Comparison of ENCODE assay signal across 2 cellular contexts in the genomic region with DNA sequence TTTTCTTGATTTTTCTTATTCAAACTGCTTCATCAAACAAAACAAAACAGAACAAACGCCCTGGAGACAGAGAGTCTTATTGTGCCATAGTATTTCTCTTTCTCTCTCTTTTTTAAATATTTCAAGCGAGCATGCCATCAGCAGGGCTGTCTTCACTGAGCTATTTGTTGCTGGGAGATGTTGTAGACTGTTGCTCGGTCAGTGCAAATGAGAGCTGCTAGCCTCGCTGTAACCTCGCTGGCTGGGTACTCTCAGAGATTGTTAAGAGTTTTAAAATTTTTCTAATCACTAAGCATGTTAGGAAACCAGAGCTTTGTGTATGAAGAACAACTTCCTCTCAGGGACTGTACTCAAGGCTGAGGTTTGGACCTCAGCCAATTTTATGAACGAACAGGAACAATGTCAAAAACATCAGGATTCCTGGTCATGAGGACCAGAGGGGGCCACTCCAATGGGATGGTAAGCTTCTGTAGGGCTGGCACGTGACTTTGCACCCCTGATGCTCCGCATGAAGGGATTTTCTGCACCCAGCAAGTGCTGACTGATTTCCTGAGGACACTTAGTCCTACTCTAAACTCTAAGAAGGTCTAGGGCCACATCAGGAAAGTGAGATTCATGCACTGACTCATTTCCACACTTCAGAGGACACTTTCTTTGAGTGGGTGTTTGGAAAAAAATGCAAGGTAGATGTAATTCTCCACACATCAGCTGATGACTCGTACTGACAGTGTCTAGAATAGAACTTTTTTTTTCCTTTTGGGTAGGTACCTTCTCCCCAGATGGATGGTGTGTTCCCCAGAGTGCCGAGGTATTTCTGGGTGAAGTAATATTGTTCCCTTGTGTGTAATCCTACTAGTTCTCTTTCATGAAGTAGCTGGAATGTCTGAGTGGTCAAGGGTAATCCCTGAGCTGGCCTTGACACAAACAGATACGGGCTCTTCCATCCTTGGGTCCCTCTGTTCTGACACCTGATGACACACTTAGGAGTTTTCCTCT.
A peak's percentile ranks its signal among the peaks of the same experiment; 100 is the strongest.
TF ChIP-seq lines count a peak whose summit lies in the region.

No MANE protein-coding gene starts in this region.

TF ChIP-seq in SK-N-SH, 30 proteins besides CTCF, POLR2A, EP300 and RAD21:
- TF ChIP-seq, protein P1, sequence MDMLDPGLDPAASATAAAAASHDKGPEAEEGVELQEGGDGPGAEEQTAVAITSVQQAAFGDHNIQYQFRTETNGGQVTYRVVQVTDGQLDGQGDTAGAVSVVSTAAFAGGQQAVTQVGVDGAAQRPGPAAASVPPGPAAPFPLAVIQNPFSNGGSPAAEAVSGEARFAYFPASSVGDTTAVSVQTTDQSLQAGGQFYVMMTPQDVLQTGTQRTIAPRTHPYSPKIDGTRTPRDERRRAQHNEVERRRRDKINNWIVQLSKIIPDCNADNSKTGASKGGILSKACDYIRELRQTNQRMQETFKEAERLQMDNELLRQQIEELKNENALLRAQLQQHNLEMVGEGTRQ (IDR thresholded peaks at IDR 0.05; ENCODE audit: borderline replicate concordance, low read depth, low read length), result no peak
- TF ChIP-seq MAX (IDR thresholded peaks at IDR 0.05; ENCODE audit: low read depth), result peak; percentile 35; the same call in 1 of the 2 replicates
- TF ChIP-seq GATA2 (CRISPR knock-in tag; IDR thresholded peaks at IDR 0.05), result no peak
- peak; percentile 23; the same call in 1 of the 2 replicates for TF ChIP-seq FOSL2 (IDR thresholded peaks at IDR 0.05; ENCODE audit: borderline replicate concordance, low read depth)
- no peak for TF ChIP-seq SMC3 (IDR thresholded peaks at IDR 0.05; ENCODE audit: low read depth, low read length)
- TF ChIP-seq, protein P2, sequence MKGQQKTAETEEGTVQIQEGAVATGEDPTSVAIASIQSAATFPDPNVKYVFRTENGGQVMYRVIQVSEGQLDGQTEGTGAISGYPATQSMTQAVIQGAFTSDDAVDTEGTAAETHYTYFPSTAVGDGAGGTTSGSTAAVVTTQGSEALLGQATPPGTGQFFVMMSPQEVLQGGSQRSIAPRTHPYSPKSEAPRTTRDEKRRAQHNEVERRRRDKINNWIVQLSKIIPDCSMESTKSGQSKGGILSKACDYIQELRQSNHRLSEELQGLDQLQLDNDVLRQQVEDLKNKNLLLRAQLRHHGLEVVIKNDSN (IDR thresholded peaks at IDR 0.05; ENCODE audit: borderline replicate concordance, low read depth), result peak; percentile 44; the same call in 1 of the 2 replicates
- peak; percentile 17; the same call in 1 of the 2 replicates for TF ChIP-seq JUND (IDR thresholded peaks at IDR 0.05)
- TF ChIP-seq, protein P3, sequence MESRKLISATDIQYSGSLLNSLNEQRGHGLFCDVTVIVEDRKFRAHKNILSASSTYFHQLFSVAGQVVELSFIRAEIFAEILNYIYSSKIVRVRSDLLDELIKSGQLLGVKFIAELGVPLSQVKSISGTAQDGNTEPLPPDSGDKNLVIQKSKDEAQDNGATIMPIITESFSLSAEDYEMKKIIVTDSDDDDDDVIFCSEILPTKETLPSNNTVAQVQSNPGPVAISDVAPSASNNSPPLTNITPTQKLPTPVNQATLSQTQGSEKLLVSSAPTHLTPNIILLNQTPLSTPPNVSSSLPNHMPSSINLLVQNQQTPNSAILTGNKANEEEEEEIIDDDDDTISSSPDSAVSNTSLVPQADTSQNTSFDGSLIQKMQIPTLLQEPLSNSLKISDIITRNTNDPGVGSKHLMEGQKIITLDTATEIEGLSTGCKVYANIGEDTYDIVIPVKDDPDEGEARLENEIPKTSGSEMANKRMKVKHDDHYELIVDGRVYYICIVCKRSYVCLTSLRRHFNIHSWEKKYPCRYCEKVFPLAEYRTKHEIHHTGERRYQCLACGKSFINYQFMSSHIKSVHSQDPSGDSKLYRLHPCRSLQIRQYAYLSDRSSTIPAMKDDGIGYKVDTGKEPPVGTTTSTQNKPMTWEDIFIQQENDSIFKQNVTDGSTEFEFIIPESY (IDR thresholded peaks at IDR 0.05; ENCODE audit: borderline replicate concordance, low read depth), result no peak
- TF ChIP-seq ELF1 (IDR thresholded peaks at IDR 0.05), result no peak
- TF ChIP-seq NFIC (IDR thresholded peaks at IDR 0.05; ENCODE audit: borderline replicate concordance), result peak; percentile 73
- TF ChIP-seq TCF12 (IDR thresholded peaks at IDR 0.05), result peak; percentile 18
TF ChIP-seq in SK-N-SH: peak in this region for 6.

TF ChIP-seq in GM12878, 131 proteins besides CTCF, POLR2A, EP300 and RAD21 (continues in another document):
- no peak for TF ChIP-seq HDGF (IDR thresholded peaks at IDR 0.05)
- TF ChIP-seq PML (IDR thresholded peaks at IDR 0.05; ENCODE audit: low read length), result 0 out of 2 replicates have a peak, but pooled peaks have one; percentile 45
- TF ChIP-seq MYB (IDR thresholded peaks at IDR 0.05; ENCODE audit: borderline replicate concordance, low read depth, low read length), result no peak
- TF ChIP-seq, protein P4, sequence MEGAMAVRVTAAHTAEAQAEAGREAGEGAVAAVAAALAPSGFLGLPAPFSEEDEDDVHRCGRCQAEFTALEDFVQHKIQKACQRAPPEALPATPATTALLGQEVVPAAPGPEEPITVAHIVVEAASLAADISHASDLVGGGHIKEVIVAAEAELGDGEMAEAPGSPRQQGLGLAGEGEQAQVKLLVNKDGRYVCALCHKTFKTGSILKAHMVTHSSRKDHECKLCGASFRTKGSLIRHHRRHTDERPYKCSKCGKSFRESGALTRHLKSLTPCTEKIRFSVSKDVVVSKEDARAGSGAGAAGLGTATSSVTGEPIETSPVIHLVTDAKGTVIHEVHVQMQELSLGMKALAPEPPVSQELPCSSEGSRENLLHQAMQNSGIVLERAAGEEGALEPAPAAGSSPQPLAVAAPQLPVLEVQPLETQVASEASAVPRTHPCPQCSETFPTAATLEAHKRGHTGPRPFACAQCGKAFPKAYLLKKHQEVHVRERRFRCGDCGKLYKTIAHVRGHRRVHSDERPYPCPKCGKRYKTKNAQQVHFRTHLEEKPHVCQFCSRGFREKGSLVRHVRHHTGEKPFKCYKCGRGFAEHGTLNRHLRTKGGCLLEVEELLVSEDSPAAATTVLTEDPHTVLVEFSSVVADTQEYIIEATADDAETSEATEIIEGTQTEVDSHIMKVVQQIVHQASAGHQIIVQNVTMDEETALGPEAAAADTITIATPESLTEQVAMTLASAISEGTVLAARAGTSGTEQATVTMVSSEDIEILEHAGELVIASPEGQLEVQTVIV (IDR thresholded peaks at IDR 0.05; ENCODE audit: borderline replicate concordance, partially characterized antibody), result no peak
- TF ChIP-seq MTA3 (IDR thresholded peaks at IDR 0.05; ENCODE audit: borderline replicate concordance, low read length), result no peak; the same call in 1 of the 2 replicates
- TF ChIP-seq CEBPB (IDR thresholded peaks at IDR 0.05; ENCODE audit: borderline replicate concordance in 1 of 2, low read depth in 2 of 2, low read length in 2 of 2), result no peak
- TF ChIP-seq SMAD1 (IDR thresholded peaks at IDR 0.05; ENCODE audit: low read depth, partially characterized antibody), result peak; percentile 97
- no peak for TF ChIP-seq RFX5 (IDR thresholded peaks at IDR 0.05; ENCODE audit: low read depth, low read length)
- peak; percentile 76; the same call in 1 of the 2 replicates for TF ChIP-seq BMI1 (IDR thresholded peaks at IDR 0.05; ENCODE audit: borderline replicate concordance)
- peak; percentile 79 for TF ChIP-seq NFIC (IDR thresholded peaks at IDR 0.05; ENCODE audit: low read depth, low read length)
- TF ChIP-seq POLR2AphosphoS5 (IDR thresholded peaks at IDR 0.05; ENCODE audit: low read length), result peak; percentile 54; the same call in 1 of the 2 replicates
- TF ChIP-seq ATF7 (IDR thresholded peaks at IDR 0.05; ENCODE audit: low read depth), result peak; percentile 95
- no peak for TF ChIP-seq SMC3 (IDR thresholded peaks at IDR 0.05; ENCODE audit: borderline replicate concordance, low read length)
- TF ChIP-seq MAX (IDR thresholded peaks at IDR 0.05; ENCODE audit: low read depth, low read length), result no peak
- TF ChIP-seq, protein P5, sequence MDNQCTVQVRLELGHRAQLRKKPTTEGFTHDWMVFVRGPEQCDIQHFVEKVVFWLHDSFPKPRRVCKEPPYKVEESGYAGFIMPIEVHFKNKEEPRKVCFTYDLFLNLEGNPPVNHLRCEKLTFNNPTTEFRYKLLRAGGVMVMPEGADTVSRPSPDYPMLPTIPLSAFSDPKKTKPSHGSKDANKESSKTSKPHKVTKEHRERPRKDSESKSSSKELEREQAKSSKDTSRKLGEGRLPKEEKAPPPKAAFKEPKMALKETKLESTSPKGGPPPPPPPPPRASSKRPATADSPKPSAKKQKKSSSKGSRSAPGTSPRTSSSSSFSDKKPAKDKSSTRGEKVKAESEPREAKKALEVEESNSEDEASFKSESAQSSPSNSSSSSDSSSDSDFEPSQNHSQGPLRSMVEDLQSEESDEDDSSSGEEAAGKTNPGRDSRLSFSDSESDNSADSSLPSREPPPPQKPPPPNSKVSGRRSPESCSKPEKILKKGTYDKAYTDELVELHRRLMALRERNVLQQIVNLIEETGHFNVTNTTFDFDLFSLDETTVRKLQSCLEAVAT (IDR thresholded peaks at IDR 0.05), result peak; percentile 83
- TF ChIP-seq, protein P6, sequence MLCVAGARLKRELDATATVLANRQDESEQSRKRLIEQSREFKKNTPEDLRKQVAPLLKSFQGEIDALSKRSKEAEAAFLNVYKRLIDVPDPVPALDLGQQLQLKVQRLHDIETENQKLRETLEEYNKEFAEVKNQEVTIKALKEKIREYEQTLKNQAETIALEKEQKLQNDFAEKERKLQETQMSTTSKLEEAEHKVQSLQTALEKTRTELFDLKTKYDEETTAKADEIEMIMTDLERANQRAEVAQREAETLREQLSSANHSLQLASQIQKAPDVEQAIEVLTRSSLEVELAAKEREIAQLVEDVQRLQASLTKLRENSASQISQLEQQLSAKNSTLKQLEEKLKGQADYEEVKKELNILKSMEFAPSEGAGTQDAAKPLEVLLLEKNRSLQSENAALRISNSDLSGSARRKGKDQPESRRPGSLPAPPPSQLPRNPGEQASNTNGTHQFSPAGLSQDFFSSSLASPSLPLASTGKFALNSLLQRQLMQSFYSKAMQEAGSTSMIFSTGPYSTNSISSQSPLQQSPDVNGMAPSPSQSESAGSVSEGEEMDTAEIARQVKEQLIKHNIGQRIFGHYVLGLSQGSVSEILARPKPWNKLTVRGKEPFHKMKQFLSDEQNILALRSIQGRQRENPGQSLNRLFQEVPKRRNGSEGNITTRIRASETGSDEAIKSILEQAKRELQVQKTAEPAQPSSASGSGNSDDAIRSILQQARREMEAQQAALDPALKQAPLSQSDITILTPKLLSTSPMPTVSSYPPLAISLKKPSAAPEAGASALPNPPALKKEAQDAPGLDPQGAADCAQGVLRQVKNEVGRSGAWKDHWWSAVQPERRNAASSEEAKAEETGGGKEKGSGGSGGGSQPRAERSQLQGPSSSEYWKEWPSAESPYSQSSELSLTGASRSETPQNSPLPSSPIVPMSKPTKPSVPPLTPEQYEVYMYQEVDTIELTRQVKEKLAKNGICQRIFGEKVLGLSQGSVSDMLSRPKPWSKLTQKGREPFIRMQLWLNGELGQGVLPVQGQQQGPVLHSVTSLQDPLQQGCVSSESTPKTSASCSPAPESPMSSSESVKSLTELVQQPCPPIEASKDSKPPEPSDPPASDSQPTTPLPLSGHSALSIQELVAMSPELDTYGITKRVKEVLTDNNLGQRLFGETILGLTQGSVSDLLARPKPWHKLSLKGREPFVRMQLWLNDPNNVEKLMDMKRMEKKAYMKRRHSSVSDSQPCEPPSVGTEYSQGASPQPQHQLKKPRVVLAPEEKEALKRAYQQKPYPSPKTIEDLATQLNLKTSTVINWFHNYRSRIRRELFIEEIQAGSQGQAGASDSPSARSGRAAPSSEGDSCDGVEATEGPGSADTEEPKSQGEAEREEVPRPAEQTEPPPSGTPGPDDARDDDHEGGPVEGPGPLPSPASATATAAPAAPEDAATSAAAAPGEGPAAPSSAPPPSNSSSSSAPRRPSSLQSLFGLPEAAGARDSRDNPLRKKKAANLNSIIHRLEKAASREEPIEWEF (IDR thresholded peaks at IDR 0.05; ENCODE audit: insufficient replicate concordance, low read depth, low read length), result peak; percentile 26
- peak; percentile 51; the same call in 1 of the 2 replicates for TF ChIP-seq FOXM1 (IDR thresholded peaks at IDR 0.05; ENCODE audit: low read depth, low read length)
- TF ChIP-seq ETV6 (conservative IDR thresholded peaks at IDR 0.05 in 1 of 2, IDR thresholded peaks at IDR 0.05 in 1 of 2; ENCODE audit: borderline replicate concordance in 1 of 2, low read depth in 1 of 2), result peak in 1 of 2 experiments; percentile 89; a peak in 2 of 4 replicates
- no peak for TF ChIP-seq KDM1A (IDR thresholded peaks at IDR 0.05; ENCODE audit: borderline replicate concordance)
- TF ChIP-seq NFYA (IDR thresholded peaks at IDR 0.05; ENCODE audit: borderline replicate concordance, low read depth, low read length), result no peak
- no peak for TF ChIP-seq BCLAF1 (IDR thresholded peaks at IDR 0.05)
- TF ChIP-seq PKNOX1 (IDR thresholded peaks at IDR 0.05), result peak; percentile 76
- no peak for TF ChIP-seq YBX1 (IDR thresholded peaks at IDR 0.05)
- peak; percentile 69; the same call in 2 of the 3 replicates for TF ChIP-seq POU2F2 (IDR thresholded peaks at IDR 0.05; ENCODE audit: borderline replicate concordance, low read depth, low read length)
- TF ChIP-seq RB1 (IDR thresholded peaks at IDR 0.05; ENCODE audit: borderline replicate concordance), result no peak
